In the genomic region with DNA sequence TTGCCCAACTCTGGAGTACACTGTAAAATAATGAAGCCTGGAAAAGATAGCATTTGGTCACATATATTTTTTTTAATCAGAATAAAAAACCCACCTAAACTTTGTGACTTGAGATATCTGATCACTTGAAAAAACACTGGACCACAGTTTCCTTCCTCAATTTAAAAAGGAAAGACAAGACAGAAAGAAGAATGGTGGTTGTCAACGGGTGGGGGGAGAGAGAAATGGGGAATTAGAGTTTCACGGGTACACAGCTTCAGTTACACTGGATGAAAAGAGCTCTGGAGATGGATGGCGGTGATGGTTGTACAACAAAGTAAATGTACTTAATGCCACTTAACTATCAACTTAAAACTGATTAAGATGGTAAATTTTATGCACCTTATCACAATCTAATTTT, we compare ENCODE assay signal across 17 cellular contexts.
"Had no signal": no experiment of that assay in that cellular context is flagged by ENCODE, and none has a peak within 500 bp of the region (broad histone marks: within the 10 kb centered on the region; RNA-seq: fewer than 3 reads in every experiment).

No MANE protein-coding gene starts in this region.

- H3K4me3 Mint-ChIP-seq: activated naive CD8-positive, alpha-beta T cell; immature natural killer cell had no signal

- ATAC-seq: left cardiac atrium had no signal

- H3K9me3 ChIP-seq: esophagus muscularis mucosa, neutrophil, stomach, thoracic aorta had no signal

- H3K36me3 ChIP-seq: brain microvascular endothelial cell, esophagus muscularis mucosa, neutrophil, stomach, thoracic aorta had no signal

- H3K27ac Mint-ChIP-seq: activated naive CD8-positive, alpha-beta T cell; immature natural killer cell had no signal

- H3K27me3 ChIP-seq: brain microvascular endothelial cell, esophagus muscularis mucosa, neutrophil, stomach had no signal

- DNase-seq: activated CD4-positive, alpha-beta T cell treated with anti-CD3 and anti-CD28 coated beads, Interleukin-2, amount 50 U/mL, for 4 hours; activated CD4-positive, CD25-positive, alpha-beta regulatory T cell; activated T-cell treated with anti-CD3 and anti-CD28 coated beads, Interleukin-2, amount 50 U/mL, for 1 hour; amygdala; brain microvascular endothelial cell; glutamatergic neuron; immature natural killer cell; left cardiac atrium; midbrain; posterior cingulate gyrus; stomach had no signal

- H3K27ac ChIP-seq: brain microvascular endothelial cell, esophagus muscularis mucosa, neutrophil, stomach, thoracic aorta had no signal

- H3K36me3 Mint-ChIP-seq: activated naive CD8-positive, alpha-beta T cell; immature natural killer cell had no signal

- H3K27me3 Mint-ChIP-seq: activated naive CD8-positive, alpha-beta T cell had no signal

- H3K4me3 ChIP-seq: esophagus muscularis mucosa, lung, skin epidermis, stomach, thoracic aorta had no signal

- H3K4me1 Mint-ChIP-seq: immature natural killer cell had no signal
